Comparison of ENCODE assay signal across 24 cellular contexts in the genomic region with DNA sequence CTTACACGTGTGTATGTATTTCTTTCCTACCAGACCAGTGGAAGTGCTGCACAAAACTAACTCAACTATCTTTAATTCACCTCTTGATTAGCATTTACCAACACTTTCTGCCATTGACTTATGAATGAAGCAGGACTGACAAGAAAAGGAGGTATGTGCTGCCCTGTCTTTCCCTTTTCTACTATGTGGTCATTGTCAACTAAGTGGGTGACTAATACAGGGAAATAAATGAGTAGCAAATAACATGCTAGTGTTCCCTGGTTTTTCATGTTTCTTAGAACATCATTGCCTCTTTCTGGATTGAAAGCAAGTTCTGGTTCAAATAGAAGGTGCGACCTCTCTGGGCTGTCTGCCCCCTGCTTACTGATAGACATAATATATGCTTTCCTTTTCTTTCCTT. TPM values are rescaled to one million over a fixed set of nuclear protein-coding genes. Genes with fewer than 3 reads are reported as not detected.
DNase-seq lines count a peak whose midpoint lies in the region; ATAC-seq lines count a peak whose summit lies in the region.
"Had no signal": no experiment of that assay in that cellular context is flagged by ENCODE, and none has a peak within 500 bp of the region (broad histone marks: within the 10 kb centered on the region; RNA-seq: fewer than 3 reads in every experiment).

No MANE protein-coding gene starts in this region.

- H3K4me3 Mint-ChIP-seq in activated T-cell treated with anti-CD3 and anti-CD28 coated beads, Interleukin-2, amount 50 U/mL, for 72 hours: no peak overlapping the region
- H3K4me3 Mint-ChIP-seq: activated T-helper 1 cell treated with anti-CD3 and anti-CD28 coated beads, Interleukin-12 subunit alpha, Interleukin-12 subunit beta, Interleukin-2, Interleukin-4 antibody, amounts not matched to agents 30 ng/mL and 10 ng/mL and 1 ng/mL, durations not matched to agents 14 hours and 24 hours and 36 hours; neural crest cell had no signal

- DNase-seq in kidney tubule cell (ENCODE audit: low spot score) (peak; percentile 40), left lobe of liver (ENCODE audit: low spot score) (no peak), kidney glomerular epithelial cell (lab: John Stamatoyannopoulos, UW) (no peak)
- DNase-seq in activated T-cell treated with anti-CD3 and anti-CD28 coated beads, Interleukin-2, amount 50 U/mL, for 72 hours: no peak
- DNase-seq: activated CD8-positive, alpha-beta memory T cell treated with anti-CD3 and anti-CD28 coated beads for 24 hours; dorsolateral prefrontal cortex; EL; left lung; NCI-H1436 treated with DMSO at 0.1 percent for 48 hours; NCI-H2171 treated with DMSO at 0.1 percent for 48 hours; NCI-H774; psoas muscle; small intestine; stimulated activated CD4-positive, alpha-beta T cell treated with anti-CD3 and anti-CD28 coated beads, Interleukin-4, amount 100 ng/mL, for 24 hours had no signal

- no peaks in the 10 kb centered on the region for H3K9me3 Mint-ChIP-seq in activated T-cell treated with anti-CD3 and anti-CD28 coated beads, Interleukin-2, amount 50 U/mL, for 72 hours
- H3K9me3 Mint-ChIP-seq: activated T-helper 1 cell treated with anti-CD3 and anti-CD28 coated beads, Interleukin-12 subunit alpha, Interleukin-12 subunit beta, Interleukin-2, Interleukin-4 antibody, amounts not matched to agents 30 ng/mL and 10 ng/mL and 1 ng/mL, durations not matched to agents 14 hours and 24 hours and 36 hours had no signal

- ATAC-seq in GM18907 (IDR thresholded peaks at IDR 0.05; ENCODE audit: unreplicated experiment): peak; percentile 81
- peak; percentile 46 for ATAC-seq in GM21786 (IDR thresholded peaks at IDR 0.05; ENCODE audit: unreplicated experiment)
- ATAC-seq in HG03196 (IDR thresholded peaks at IDR 0.05; ENCODE audit: unreplicated experiment): peak; percentile 46
- no peak for ATAC-seq in activated T-cell treated with anti-CD3 and anti-CD28 coated beads, Interleukin-2, amount 50 U/mL, for 72 hours (replicated peaks in 1 of 2)
- no peak for ATAC-seq in left lobe of liver
- ATAC-seq in GM19035 (IDR thresholded peaks at IDR 0.05; ENCODE audit: unreplicated experiment): no peak
- ATAC-seq: HepG2, left lung, Panc1, psoas muscle had no signal

- peaks cover 6% of the 10 kb centered on the region for H3K27me3 Mint-ChIP-seq in activated T-cell treated with anti-CD3 and anti-CD28 coated beads, Interleukin-2, amount 50 U/mL, for 72 hours (ENCODE audit: low read depth)

- H3K4me1 Mint-ChIP-seq in activated T-cell treated with anti-CD3 and anti-CD28 coated beads, Interleukin-2, amount 50 U/mL, for 72 hours (ENCODE audit: low read depth): no peaks in the 10 kb centered on the region
- H3K4me1 Mint-ChIP-seq: neural crest cell had no signal

- H3K36me3 Mint-ChIP-seq in activated T-cell treated with anti-CD3 and anti-CD28 coated beads, Interleukin-2, amount 50 U/mL, for 72 hours (ENCODE audit: insufficient read depth in 2 of 2): peaks cover 0 to 2% of the 10 kb centered on the region in 2 donors

- H3K27ac Mint-ChIP-seq in activated T-cell treated with anti-CD3 and anti-CD28 coated beads, Interleukin-2, amount 50 U/mL, for 72 hours: no peak overlapping the region
- H3K27ac Mint-ChIP-seq: activated T-helper 1 cell treated with anti-CD3 and anti-CD28 coated beads, Interleukin-12 subunit alpha, Interleukin-12 subunit beta, Interleukin-2, Interleukin-4 antibody, amounts not matched to agents 30 ng/mL and 10 ng/mL and 1 ng/mL, durations not matched to agents 14 hours and 24 hours and 36 hours had no signal

RNA-seq across cellular contexts. Expression of gene LINC00305, which starts 58.0 kb away (rescaled TPM):
- total RNA-seq in activated T-cell treated with anti-CD3 and anti-CD28 coated beads, Interleukin-2, amount 50 U/mL, for 72 hours: not detected
- total RNA-seq in left lobe of liver: not detected
- total RNA-seq: activated T-helper 1 cell treated with anti-CD3 and anti-CD28 coated beads, Interleukin-12 subunit alpha, Interleukin-12 subunit beta, Interleukin-2, Interleukin-4 antibody, amounts not matched to agents 30 ng/mL and 10 ng/mL and 1 ng/mL, durations not matched to agents 14 hours and 24 hours and 36 hours; bronchial epithelial cell; dorsolateral prefrontal cortex; HepG2; mononuclear cell; neural crest cell; psoas muscle had no signal

Comparison
In these comparisons a context has a peak if more than half of its experiments do, and no peak if none do; other contexts are left out.
1. ATAC-seq: peak in GM18907 (single experiment), GM21786 (single experiment) and HG03196 (single experiment); none in activated T-cell treated with anti-CD3 and anti-CD28 coated beads, Interleukin-2, amount 50 U/mL, for 72 hours (0 of 2), left lobe of liver (single experiment) and GM19035 (single experiment).